In the genomic region with DNA sequence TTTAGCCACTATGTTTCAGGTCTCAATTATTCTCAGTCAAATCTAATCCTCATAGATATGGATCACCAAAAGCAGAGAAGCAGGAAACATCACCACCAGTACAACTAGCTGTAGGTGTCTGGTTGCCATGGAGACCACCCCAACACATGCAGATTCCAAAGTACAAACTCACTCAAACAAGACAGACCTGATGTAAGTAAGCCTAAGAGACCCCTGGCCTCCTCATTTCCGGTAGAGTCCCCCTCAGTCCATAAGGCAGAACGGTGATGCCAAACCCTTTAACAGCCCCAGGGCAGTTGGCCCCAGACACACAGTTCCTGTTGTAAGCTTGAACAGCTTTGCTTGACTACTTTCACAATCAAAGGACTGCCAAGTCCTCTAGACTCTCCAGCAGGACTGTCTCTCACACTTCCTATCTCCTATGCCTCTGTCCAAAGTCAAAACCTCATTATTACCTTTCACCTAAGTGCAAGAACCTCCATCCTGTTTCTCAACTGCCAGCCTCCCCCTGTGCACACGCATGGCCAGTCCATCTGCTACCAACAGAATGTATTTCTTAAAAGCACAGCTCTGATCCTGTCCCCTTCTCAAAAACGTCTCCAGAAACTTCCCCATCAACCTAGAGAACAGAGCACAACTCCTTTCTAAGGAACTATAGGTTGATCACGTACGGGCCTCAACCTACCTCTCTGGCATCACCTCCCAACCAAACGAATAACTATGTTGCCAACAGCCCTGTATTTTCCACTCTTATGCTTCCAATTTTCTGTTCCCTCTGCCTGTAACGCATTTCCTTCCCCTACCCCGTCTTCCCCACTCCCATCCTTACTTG, we compare ENCODE assay signal across 1 cellular context.
A peak's percentile ranks its signal among the peaks of the same experiment; 100 is the strongest.
TF ChIP-seq lines count a peak whose summit lies in the region.

No MANE protein-coding gene starts in this region.

TF ChIP-seq in HepG2, 621 proteins besides CTCF, POLR2A, EP300 and RAD21 (continued from another document and continues in another):
- no peak for TF ChIP-seq ZNF550 (CRISPR knock-in tag; IDR thresholded peaks at IDR 0.05; ENCODE audit: borderline replicate concordance)
- TF ChIP-seq MATR3 (CRISPR knock-in tag; IDR thresholded peaks at IDR 0.05), result no peak
- no peak for TF ChIP-seq CBX5 (CRISPR knock-in tag; IDR thresholded peaks at IDR 0.05; ENCODE audit: borderline replicate concordance)
- TF ChIP-seq SSRP1 (CRISPR knock-in tag; IDR thresholded peaks at IDR 0.05), result no peak
- TF ChIP-seq, protein P1, sequence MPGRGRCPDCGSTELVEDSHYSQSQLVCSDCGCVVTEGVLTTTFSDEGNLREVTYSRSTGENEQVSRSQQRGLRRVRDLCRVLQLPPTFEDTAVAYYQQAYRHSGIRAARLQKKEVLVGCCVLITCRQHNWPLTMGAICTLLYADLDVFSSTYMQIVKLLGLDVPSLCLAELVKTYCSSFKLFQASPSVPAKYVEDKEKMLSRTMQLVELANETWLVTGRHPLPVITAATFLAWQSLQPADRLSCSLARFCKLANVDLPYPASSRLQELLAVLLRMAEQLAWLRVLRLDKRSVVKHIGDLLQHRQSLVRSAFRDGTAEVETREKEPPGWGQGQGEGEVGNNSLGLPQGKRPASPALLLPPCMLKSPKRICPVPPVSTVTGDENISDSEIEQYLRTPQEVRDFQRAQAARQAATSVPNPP (CRISPR knock-in tag; IDR thresholded peaks at IDR 0.05), result no peak
- TF ChIP-seq RXRA (CRISPR knock-in tag; IDR thresholded peaks at IDR 0.05), result peak; percentile 66; the same call in 1 of the 2 replicates
- peak; percentile 77; the same call in 1 of the 2 replicates for TF ChIP-seq HOXA3 (CRISPR knock-in tag; IDR thresholded peaks at IDR 0.05)
- TF ChIP-seq ZNF431 (CRISPR knock-in tag; IDR thresholded peaks at IDR 0.05; ENCODE audit: borderline replicate concordance, low read depth), result no peak
- no peak for TF ChIP-seq ZNF335 (CRISPR knock-in tag; IDR thresholded peaks at IDR 0.05)
- TF ChIP-seq ZFAT (CRISPR knock-in tag; conservative IDR thresholded peaks at IDR 0.05), result no peak
- TF ChIP-seq GATA4 (IDR thresholded peaks at IDR 0.05; ENCODE audit: borderline replicate concordance, low read depth), result no peak
- no peak for TF ChIP-seq ZFP36L2 (CRISPR knock-in tag; IDR thresholded peaks at IDR 0.05)
- no peak for TF ChIP-seq SRSF4 (IDR thresholded peaks at IDR 0.05; ENCODE audit: low read depth, low read length, poor library complexity, severe bottlenecking)
- TF ChIP-seq, protein P2, sequence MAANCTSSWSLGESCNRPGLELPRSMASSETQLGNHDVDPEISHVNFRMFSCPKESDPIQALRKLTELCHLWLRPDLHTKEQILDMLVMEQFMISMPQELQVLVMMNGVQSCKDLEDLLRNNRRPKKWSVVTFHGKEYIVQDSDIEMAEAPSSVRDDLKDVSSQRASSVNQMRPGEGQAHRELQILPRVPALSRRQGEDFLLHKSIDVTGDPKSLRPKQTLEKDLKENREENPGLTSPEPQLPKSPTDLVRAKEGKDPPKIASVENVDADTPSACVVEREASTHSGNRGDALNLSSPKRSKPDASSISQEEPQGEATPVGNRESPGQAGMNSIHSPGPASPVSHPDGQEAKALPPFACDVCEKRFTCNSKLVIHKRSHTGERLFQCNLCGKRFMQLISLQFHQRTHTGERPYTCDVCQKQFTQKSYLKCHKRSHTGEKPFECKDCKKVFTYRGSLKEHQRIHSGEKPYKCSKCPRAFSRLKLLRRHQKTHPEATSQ (CRISPR knock-in tag; IDR thresholded peaks at IDR 0.05; ENCODE audit: borderline replicate concordance), result no peak
- TF ChIP-seq ZNF577 (CRISPR knock-in tag; IDR thresholded peaks at IDR 0.05; ENCODE audit: borderline replicate concordance, low read depth), result no peak
- TF ChIP-seq U2AF2 (IDR thresholded peaks at IDR 0.05; ENCODE audit: low read depth, low read length), result no peak
- no peak for TF ChIP-seq RBM39 (IDR thresholded peaks at IDR 0.05; ENCODE audit: low read depth, low read length, poor library complexity, severe bottlenecking)
- peak; percentile 44; the same call in 1 of the 2 replicates for TF ChIP-seq MXD4 (CRISPR knock-in tag; IDR thresholded peaks at IDR 0.05)
- TF ChIP-seq TMF1 (CRISPR knock-in tag; IDR thresholded peaks at IDR 0.05; ENCODE audit: low read depth), result no peak
- TF ChIP-seq ZNF136 (CRISPR knock-in tag; IDR thresholded peaks at IDR 0.05; ENCODE audit: low read depth), result no peak; the same call in 1 of the 2 replicates
- TF ChIP-seq RFX3 (CRISPR knock-in tag; IDR thresholded peaks at IDR 0.05), result peak; percentile 94
- TF ChIP-seq, protein P3, sequence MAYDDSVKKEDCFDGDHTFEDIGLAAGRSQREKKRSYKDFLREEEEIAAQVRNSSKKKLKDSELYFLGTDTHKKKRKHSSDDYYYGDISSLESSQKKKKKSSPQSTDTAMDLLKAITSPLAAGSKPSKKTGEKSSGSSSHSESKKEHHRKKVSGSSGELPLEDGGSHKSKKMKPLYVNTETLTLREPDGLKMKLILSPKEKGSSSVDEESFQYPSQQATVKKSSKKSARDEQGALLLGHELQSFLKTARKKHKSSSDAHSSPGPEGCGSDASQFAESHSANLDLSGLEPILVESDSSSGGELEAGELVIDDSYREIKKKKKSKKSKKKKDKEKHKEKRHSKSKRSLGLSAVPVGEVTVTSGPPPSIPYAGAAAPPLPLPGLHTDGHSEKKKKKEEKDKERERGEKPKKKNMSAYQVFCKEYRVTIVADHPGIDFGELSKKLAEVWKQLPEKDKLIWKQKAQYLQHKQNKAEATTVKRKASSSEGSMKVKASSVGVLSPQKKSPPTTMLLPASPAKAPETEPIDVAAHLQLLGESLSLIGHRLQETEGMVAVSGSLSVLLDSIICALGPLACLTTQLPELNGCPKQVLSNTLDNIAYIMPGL (CRISPR knock-in tag; IDR thresholded peaks at IDR 0.05; ENCODE audit: borderline replicate concordance in 1 of 2, low read depth in 1 of 2), result no peak; a peak in 1 of 4 replicates
- TF ChIP-seq, protein P4, sequence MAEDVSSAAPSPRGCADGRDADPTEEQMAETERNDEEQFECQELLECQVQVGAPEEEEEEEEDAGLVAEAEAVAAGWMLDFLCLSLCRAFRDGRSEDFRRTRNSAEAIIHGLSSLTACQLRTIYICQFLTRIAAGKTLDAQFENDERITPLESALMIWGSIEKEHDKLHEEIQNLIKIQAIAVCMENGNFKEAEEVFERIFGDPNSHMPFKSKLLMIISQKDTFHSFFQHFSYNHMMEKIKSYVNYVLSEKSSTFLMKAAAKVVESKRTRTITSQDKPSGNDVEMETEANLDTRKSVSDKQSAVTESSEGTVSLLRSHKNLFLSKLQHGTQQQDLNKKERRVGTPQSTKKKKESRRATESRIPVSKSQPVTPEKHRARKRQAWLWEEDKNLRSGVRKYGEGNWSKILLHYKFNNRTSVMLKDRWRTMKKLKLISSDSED (CRISPR knock-in tag; IDR thresholded peaks at IDR 0.05), result no peak
- TF ChIP-seq TBX2 (CRISPR knock-in tag; IDR thresholded peaks at IDR 0.05; ENCODE audit: borderline replicate concordance), result no peak; the same call in none of the 2 replicates
- TF ChIP-seq ZSCAN12 (CRISPR knock-in tag; IDR thresholded peaks at IDR 0.05), result no peak
- TF ChIP-seq ZNF142 (CRISPR knock-in tag; IDR thresholded peaks at IDR 0.05), result peak; percentile 70; the same call in 1 of the 2 replicates
- no peak for TF ChIP-seq NFYC (CRISPR knock-in tag; IDR thresholded peaks at IDR 0.05)
- TF ChIP-seq JUNB (CRISPR knock-in tag; IDR thresholded peaks at IDR 0.05; ENCODE audit: borderline replicate concordance), result no peak
- peak; percentile 24; the same call in 1 of the 2 replicates for TF ChIP-seq ZNF644 (CRISPR knock-in tag; IDR thresholded peaks at IDR 0.05; ENCODE audit: low read depth)
- no peak for TF ChIP-seq ZNF746 (CRISPR knock-in tag; IDR thresholded peaks at IDR 0.05)
- no peak for TF ChIP-seq PRDM4 (CRISPR knock-in tag; IDR thresholded peaks at IDR 0.05; ENCODE audit: borderline replicate concordance)
- TF ChIP-seq ZNF83 (CRISPR knock-in tag; IDR thresholded peaks at IDR 0.05; ENCODE audit: borderline replicate concordance), result no peak
- TF ChIP-seq HMG20B (CRISPR knock-in tag; conservative IDR thresholded peaks at IDR 0.05), result no peak
- 0 out of 2 replicates have a peak, but pooled peaks have one; percentile 54 for TF ChIP-seq POLR2AphosphoS2 (IDR thresholded peaks at IDR 0.05; ENCODE audit: low read depth, low read length)
- TF ChIP-seq ZNF44 (CRISPR knock-in tag; IDR thresholded peaks at IDR 0.05), result 0 out of 2 replicates have a peak, but pooled peaks have one; percentile 58
- TF ChIP-seq ZNF569 (CRISPR knock-in tag; IDR thresholded peaks at IDR 0.05; ENCODE audit: borderline replicate concordance), result no peak
- peak; percentile 69 for TF ChIP-seq ZNF605 (CRISPR knock-in tag; IDR thresholded peaks at IDR 0.05)
- peak; percentile 51 for TF ChIP-seq SMC3 (IDR thresholded peaks at IDR 0.05; ENCODE audit: low read length)
- TF ChIP-seq SRSF9 (IDR thresholded peaks at IDR 0.05; ENCODE audit: borderline replicate concordance, insufficient read depth, low read depth, low read length, poor library complexity, severe bottlenecking), result no peak
- TF ChIP-seq NFRKB (IDR thresholded peaks at IDR 0.05), result no peak
- no peak for TF ChIP-seq ZFP82 (CRISPR knock-in tag; IDR thresholded peaks at IDR 0.05; ENCODE audit: borderline replicate concordance)
- 0 out of 2 replicates have a peak, but pooled peaks have one; percentile 48 for TF ChIP-seq ZNF709 (CRISPR knock-in tag; IDR thresholded peaks at IDR 0.05)
- no peak for TF ChIP-seq ZNF333 (CRISPR knock-in tag; IDR thresholded peaks at IDR 0.05; ENCODE audit: borderline replicate concordance)
- no peak for TF ChIP-seq NFE2 (CRISPR knock-in tag; IDR thresholded peaks at IDR 0.05)
- no peak for TF ChIP-seq EED (CRISPR knock-in tag; IDR thresholded peaks at IDR 0.05)
- no peak for TF ChIP-seq TRIM24 (CRISPR knock-in tag; IDR thresholded peaks at IDR 0.05)
- no peak for TF ChIP-seq ZNF780A (CRISPR knock-in tag; IDR thresholded peaks at IDR 0.05)
- TF ChIP-seq SNAPC2 (CRISPR knock-in tag; IDR thresholded peaks at IDR 0.05), result 0 out of 2 replicates have a peak, but pooled peaks have one; percentile 15
- no peak for TF ChIP-seq KLF12 (CRISPR knock-in tag; IDR thresholded peaks at IDR 0.05; ENCODE audit: borderline replicate concordance)
- no peak for TF ChIP-seq MBNL3 (CRISPR knock-in tag; conservative IDR thresholded peaks at IDR 0.05)
